Comparison of ENCODE assay signal across 1 cellular context in the genomic region with DNA sequence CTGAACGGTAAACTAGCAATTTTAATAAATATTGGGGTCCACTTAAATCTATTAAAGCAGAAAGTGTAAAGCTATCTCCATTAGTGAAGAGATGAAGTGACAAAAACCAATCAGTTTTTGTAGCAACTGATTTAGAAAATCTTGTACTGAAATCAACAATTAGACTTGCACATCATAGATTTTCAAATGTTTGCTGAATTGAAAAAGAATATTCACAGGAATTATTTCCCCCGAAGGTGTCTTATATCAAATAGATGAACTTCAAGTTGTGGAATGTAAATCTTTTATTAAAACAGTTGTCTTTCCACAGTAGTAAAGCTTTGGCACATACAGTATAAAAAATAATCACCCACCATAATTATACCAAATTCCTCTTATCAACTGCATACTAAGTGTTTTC.
TF ChIP-seq lines count a peak whose summit lies in the region.

No MANE protein-coding gene starts in this region.

TF ChIP-seq in HepG2, 621 proteins besides CTCF, POLR2A, EP300 and RAD21:
- TF ChIP-seq SRSF4 (IDR thresholded peaks at IDR 0.05; ENCODE audit: low read depth, low read length, poor library complexity, severe bottlenecking) (peak; percentile 90), ZNF792 (CRISPR knock-in tag; IDR thresholded peaks at IDR 0.05) (no peak), RBFOX2 (IDR thresholded peaks at IDR 0.05; ENCODE audit: low read depth, low read length) (peak; percentile 65), AGO2 (optimal IDR thresholded peaks at IDR 0.05; ENCODE audit: low read depth, low read length) (peak; percentile 61), MBD4 (IDR thresholded peaks at IDR 0.05; ENCODE audit: borderline replicate concordance, low read length) (peak; percentile 42; the same call in 1 of the 2 replicates), TRAFD1 (CRISPR knock-in tag; IDR thresholded peaks at IDR 0.05; ENCODE audit: borderline replicate concordance) (no peak), ZNF550 (CRISPR knock-in tag; IDR thresholded peaks at IDR 0.05; ENCODE audit: borderline replicate concordance) (no peak)
